In genomic region chr12:70709022-70709421, GRCh38 we compare ENCODE assay signal across 29 cellular contexts.
A peak's percentile ranks its signal among the peaks of the same experiment; 100 is the strongest.
DNase-seq lines count a peak whose midpoint lies in the region; ATAC-seq, FAIRE-seq and TF ChIP-seq lines count a peak whose summit lies in the region.
"Had no signal": no experiment of that assay in that cellular context is flagged by ENCODE, and none has a peak within 500 bp of the region (broad histone marks: within the 10 kb centered on the region; RNA-seq: fewer than 3 reads in every experiment).

No MANE protein-coding gene starts in this region.

- H3K4me3 ChIP-seq in K562 (no peak overlapping the region), Karpas-422 (ENCODE audit: low read length) (no peak overlapping the region)
- H3K4me3 ChIP-seq: A549; BLaER1; BLaER1 treated with 17β-estradiol and CSF1 and Interleukin-3, amounts not matched to agents 10 nM and 100 nM had no signal

- H3K9ac ChIP-seq in K562 (ENCODE audit: insufficient read depth in 1 of 2, low read depth in 2 of 2, low read length in 2 of 2) = no peak overlapping the region
- H3K9ac ChIP-seq in Karpas-422 (ENCODE audit: low read length) = no peak overlapping the region
- H3K9ac ChIP-seq: BLaER1; BLaER1 treated with 17β-estradiol and CSF1 and Interleukin-3, amounts not matched to agents 10 nM and 100 nM had no signal

- no TSS peak for BruUV-seq in K562 (replicated peaks; lab: Mats Ljungman, UMichigan)

- no peak for DNase-seq in K562 (ENCODE audit: extremely low read depth in 1 of 4, low spot score in 3 of 4)
- DNase-seq in Karpas-422 = no peak
- DNase-seq in globus pallidus (ENCODE audit: low spot score) = no peak
- DNase-seq: 8988T; ACHN; AML-193; BE2C; C1 segment of cervical spinal cord; Caco-2; Calu3; CD4-positive, alpha-beta memory T cell; CD4-positive, alpha-beta T cell; CD4-positive, CD25-positive, alpha-beta regulatory T cell; CD8-positive, alpha-beta memory T cell; CD8-positive, alpha-beta T cell; COR-L47; DMS 273 treated with DMSO at 0.1 percent for 48 hours; DMS153; DMS79; DMS79 treated with DMSO at 0.1 percent for 48 hours; DND-41; EL had no signal

- H3K4me1 ChIP-seq in K562 (replicated peaks in 1 of 2; ENCODE audit: control insufficient read depth in 2 of 2, insufficient read depth in 2 of 2, low read length in 2 of 2) = no peaks in the 10 kb centered on the region; a peak in 2 of 5 replicates
- H3K4me1 ChIP-seq in Karpas-422 (ENCODE audit: low read length) = peaks cover 6% of the 10 kb centered on the region
- H3K4me1 ChIP-seq: A549; BE2C; BLaER1; BLaER1 treated with 17β-estradiol and CSF1 and Interleukin-3, amounts not matched to agents 10 nM and 100 nM had no signal

- no peak for FAIRE-seq in K562 (lab: Jason Lieb, UNC)
- FAIRE-seq: A204.1, A549, D721Med had no signal

- ATAC-seq in K562 = no peak
- ATAC-seq: A549; CD8-positive, alpha-beta T cell had no signal

- POLR2A ChIA-PET in K562 (lab: Yijun Ruan, JAX) = interaction anchor here (1.0 kb wide), 1 partner anchor 804 kb away, joined by 3 read pairs; no protein-coding TSS in a partner anchor

- in situ Hi-C loops in K562 (cut with MboI) = no loop called here

- no peak for TF ChIP-seq EP300 in K562 (IDR thresholded peaks at IDR 0.05; ENCODE audit: low read length)

- H3K9me3 ChIP-seq in K562 (replicated peaks; ENCODE audit: control insufficient read depth, insufficient read depth, low read depth, low read length) (no peaks in the 10 kb centered on the region), Karpas-422 (ENCODE audit: low read length) (no peaks in the 10 kb centered on the region)
- H3K9me3 ChIP-seq: A549; BE2C; BLaER1; BLaER1 treated with 17β-estradiol and CSF1 and Interleukin-3, amounts not matched to agents 10 nM and 100 nM; Caco-2 had no signal

- CTCF ChIA-PET in K562 (lab: Yijun Ruan, JAX; ENCODE audit: low intra/inter-chr PET ratio) = no interaction called here

- 50% methylated on average over 2 of the region's 2 CpGs for WGBS in K562 (ENCODE audit: insufficient coverage, low coverage, missing lambda C conversion rate)

- H3K4me2 ChIP-seq in K562 (ENCODE audit: insufficient read depth, low read length) = no peak overlapping the region
- H3K4me2 ChIP-seq in Karpas-422 (ENCODE audit: low read depth, low read length, poor library complexity, severe bottlenecking) = no peak overlapping the region
- H3K4me2 ChIP-seq: A549; BLaER1; BLaER1 treated with 17β-estradiol and CSF1 and Interleukin-3, amounts not matched to agents 10 nM and 100 nM had no signal

- H3K36me3 ChIP-seq in K562 (ENCODE audit: control insufficient read depth, insufficient read depth, low read length) (no peaks in the 10 kb centered on the region), Karpas-422 (ENCODE audit: insufficient read depth, low read length) (no peaks in the 10 kb centered on the region)
- H3K36me3 ChIP-seq: BLaER1; BLaER1 treated with 17β-estradiol and CSF1 and Interleukin-3, amounts not matched to agents 10 nM and 100 nM had no signal

- H2AFZ ChIP-seq in K562 (ENCODE audit: low read depth, low read length) (no peak overlapping the region), Karpas-422 (ENCODE audit: low read length) (no peak overlapping the region)

- TF ChIP-seq RAD21 in K562 (CRISPR knock-in tag; conservative IDR thresholded peaks at IDR 0.05 in 1 of 2, IDR thresholded peaks at IDR 0.05 in 1 of 2) = no peak

- no peaks in the 10 kb centered on the region for H4K20me1 ChIP-seq in K562 (replicated peaks; ENCODE audit: control insufficient read depth, insufficient read depth, low read length)
- H4K20me1 ChIP-seq in Karpas-422 (ENCODE audit: insufficient read depth, low read depth, low read length) = no peaks in the 10 kb centered on the region
- H4K20me1 ChIP-seq: BLaER1; BLaER1 treated with 17β-estradiol and CSF1 and Interleukin-3, amounts not matched to agents 10 nM and 100 nM had no signal

- TF ChIP-seq CTCF in 22Rv1 (IDR thresholded peaks at IDR 0.05) (no peak), K562 (IDR thresholded peaks at IDR 0.05 in 2 of 3, conservative IDR thresholded peaks at IDR 0.05 in 1 of 3; ENCODE audit: insufficient read depth in 2 of 3, low read depth in 1 of 3, low read length in 3 of 3) (no peak)

- intact Hi-C loops in K562 (cut with micrococcal nuclease) = loop anchor here (1.0 kb wide), 1 partner anchor 48 kb away; no protein-coding TSS in a partner anchor

- H3K27ac ChIP-seq in 22Rv1 (peak overlapping the region; percentile 93), K562 (ENCODE audit: extremely low read depth, low read depth, low read length) (no peak overlapping the region), Karpas-422 (ENCODE audit: low read length) (no peak overlapping the region)
- H3K27ac ChIP-seq: A549; BLaER1; BLaER1 treated with 17β-estradiol and CSF1 and Interleukin-3, amounts not matched to agents 10 nM and 100 nM; C4-2B had no signal

- no peaks in the 10 kb centered on the region for H3K9me1 ChIP-seq in K562 (ENCODE audit: control insufficient read depth, insufficient read depth, low read length)

- TF ChIP-seq POLR2A in K562 (conservative IDR thresholded peaks at IDR 0.05) = no peak

- H3K79me2 ChIP-seq in K562 (ENCODE audit: control insufficient read depth, insufficient read depth, low read length) = no peaks in the 10 kb centered on the region
- H3K79me2 ChIP-seq in Karpas-422 (ENCODE audit: low read length) = no peaks in the 10 kb centered on the region

- H3K27me3 ChIP-seq in K562 (ENCODE audit: control insufficient read depth in 2 of 2, insufficient read depth in 2 of 2, low read length in 2 of 2) = no peaks in the 10 kb centered on the region
- H3K27me3 ChIP-seq in Karpas-422 (ENCODE audit: low read length) = no peaks in the 10 kb centered on the region
- H3K27me3 ChIP-seq: BE2C; BLaER1; BLaER1 treated with 17β-estradiol and CSF1 and Interleukin-3, amounts not matched to agents 10 nM and 100 nM had no signal

- no peaks in the 10 kb centered on the region for H3K9me2 ChIP-seq in Karpas-422 (replicated peaks; ENCODE audit: insufficient read depth, low read length)

TF ChIP-seq in K562, 482 proteins besides CTCF, POLR2A, EP300 and RAD21 (continues in another document):
- TF ChIP-seq, protein P1, sequence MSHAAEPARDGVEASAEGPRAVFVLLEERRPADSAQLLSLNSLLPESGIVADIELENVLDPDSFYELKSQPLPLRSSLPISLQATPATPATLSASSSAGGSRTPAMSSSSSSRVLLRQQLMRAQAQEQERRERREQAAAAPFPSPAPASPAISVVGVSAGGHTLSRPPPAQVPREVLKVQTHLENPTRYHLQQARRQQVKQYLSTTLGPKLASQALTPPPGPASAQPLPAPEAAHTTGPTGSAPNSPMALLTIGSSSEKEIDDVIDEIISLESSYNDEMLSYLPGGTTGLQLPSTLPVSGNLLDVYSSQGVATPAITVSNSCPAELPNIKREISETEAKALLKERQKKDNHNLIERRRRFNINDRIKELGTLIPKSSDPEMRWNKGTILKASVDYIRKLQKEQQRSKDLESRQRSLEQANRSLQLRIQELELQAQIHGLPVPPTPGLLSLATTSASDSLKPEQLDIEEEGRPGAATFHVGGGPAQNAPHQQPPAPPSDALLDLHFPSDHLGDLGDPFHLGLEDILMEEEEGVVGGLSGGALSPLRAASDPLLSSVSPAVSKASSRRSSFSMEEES (CRISPR knock-in tag; IDR thresholded peaks at IDR 0.05) = peak; percentile 56
- TF ChIP-seq CEBPB (tag; IDR thresholded peaks at IDR 0.05) = no peak
- TF ChIP-seq MBD2 (IDR thresholded peaks at IDR 0.05; ENCODE audit: borderline replicate concordance, low read depth) = no peak
- no peak for TF ChIP-seq ZBTB7A (IDR thresholded peaks at IDR 0.05; ENCODE audit: borderline replicate concordance, control insufficient read depth, low read depth, low read length)
- TF ChIP-seq, protein P2, sequence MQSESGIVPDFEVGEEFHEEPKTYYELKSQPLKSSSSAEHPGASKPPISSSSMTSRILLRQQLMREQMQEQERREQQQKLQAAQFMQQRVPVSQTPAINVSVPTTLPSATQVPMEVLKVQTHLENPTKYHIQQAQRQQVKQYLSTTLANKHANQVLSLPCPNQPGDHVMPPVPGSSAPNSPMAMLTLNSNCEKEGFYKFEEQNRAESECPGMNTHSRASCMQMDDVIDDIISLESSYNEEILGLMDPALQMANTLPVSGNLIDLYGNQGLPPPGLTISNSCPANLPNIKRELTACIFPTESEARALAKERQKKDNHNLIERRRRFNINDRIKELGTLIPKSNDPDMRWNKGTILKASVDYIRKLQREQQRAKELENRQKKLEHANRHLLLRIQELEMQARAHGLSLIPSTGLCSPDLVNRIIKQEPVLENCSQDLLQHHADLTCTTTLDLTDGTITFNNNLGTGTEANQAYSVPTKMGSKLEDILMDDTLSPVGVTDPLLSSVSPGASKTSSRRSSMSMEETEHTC (IDR thresholded peaks at IDR 0.05) = no peak
- no peak for TF ChIP-seq ARHGAP35 (IDR thresholded peaks at IDR 0.05; ENCODE audit: partially characterized antibody)
- TF ChIP-seq TAL1 (IDR thresholded peaks at IDR 0.05) = no peak
- no peak for TF ChIP-seq TBL1XR1 (IDR thresholded peaks at IDR 0.05; ENCODE audit: low read length in 2 of 2)
- TF ChIP-seq SMARCB1 (IDR thresholded peaks at IDR 0.05; ENCODE audit: insufficient read length, low read depth) = no peak
- TF ChIP-seq SIX5 (IDR thresholded peaks at IDR 0.05; ENCODE audit: borderline replicate concordance in 1 of 2, insufficient read depth in 1 of 2, low read depth in 1 of 2, low read length in 2 of 2) = no peak
- no peak for TF ChIP-seq HLTF (IDR thresholded peaks at IDR 0.05)
